In the genomic region with DNA sequence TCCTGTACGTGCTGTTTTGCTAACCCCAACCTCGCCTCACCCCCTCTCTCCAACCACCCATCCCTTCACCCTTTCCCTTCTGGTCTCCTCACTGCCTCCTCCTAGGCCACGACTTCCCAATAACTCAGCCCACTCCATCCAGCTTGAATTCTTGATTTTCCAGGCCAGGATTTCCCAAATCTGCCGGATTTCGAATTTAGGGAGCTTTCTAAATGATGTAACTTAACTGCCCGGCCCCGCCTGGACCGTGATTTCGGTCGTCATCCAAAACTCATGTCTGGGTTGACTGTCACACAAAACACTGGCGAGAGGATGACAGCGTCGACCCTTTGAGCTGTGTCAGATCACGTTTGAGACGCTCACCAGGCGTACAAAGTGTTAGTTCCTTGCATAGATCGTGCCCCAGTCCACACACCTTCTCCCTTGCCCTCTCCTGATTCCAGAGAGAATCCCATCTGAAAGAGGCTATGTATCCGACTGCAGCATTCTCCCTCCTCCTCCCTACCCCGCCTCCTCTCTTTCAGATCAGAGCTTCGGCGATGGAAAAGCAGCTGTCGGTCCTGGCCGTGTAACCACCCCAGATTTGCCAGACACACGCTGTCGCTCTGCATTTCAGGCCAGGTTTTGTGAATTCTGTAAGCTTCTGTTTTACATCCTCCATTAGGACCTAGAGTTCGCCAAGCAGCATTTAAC, we compare ENCODE assay signal across 18 cellular contexts.
DNase-seq lines count a peak whose midpoint lies in the region; ATAC-seq and TF ChIP-seq lines count a peak whose summit lies in the region.
"Had no signal": no experiment of that assay in that cellular context is flagged by ENCODE, and none has a peak within 500 bp of the region (broad histone marks: within the 10 kb centered on the region; RNA-seq: fewer than 3 reads in every experiment).

No MANE protein-coding gene starts in this region.

- no TSS peak for BruUV-seq in Panc1 (replicated peaks; lab: Mats Ljungman, UMichigan)

- H3K9me3 Mint-ChIP-seq in activated T-cell treated with anti-CD3 and anti-CD28 coated beads, Interleukin-2, amount 50 U/mL, for 72 hours, result no peaks in the 10 kb centered on the region
- no peaks in the 10 kb centered on the region for H3K9me3 Mint-ChIP-seq in activated T-cell treated with anti-CD3 and anti-CD28 coated beads, Interleukin-2, amount 50 U/mL, for 4 hours
- no peaks in the 10 kb centered on the region for H3K9me3 Mint-ChIP-seq in progenitor cell of endocrine pancreas (ENCODE audit: low read depth)
- H3K9me3 Mint-ChIP-seq: natural killer cell treated with Interleukin-12 subunit alpha and Interleukin-12 subunit beta and Interleukin-15 and Interleukin-18, amount 100 ng/mL, for 72 hours; T-cell had no signal

- H3K27me3 Mint-ChIP-seq in activated T-cell treated with anti-CD3 and anti-CD28 coated beads, Interleukin-2, amount 50 U/mL, for 72 hours (ENCODE audit: low read depth), result peaks cover 100% of the 10 kb centered on the region
- H3K27me3 Mint-ChIP-seq in activated T-cell treated with anti-CD3 and anti-CD28 coated beads, Interleukin-2, amount 50 U/mL, for 4 hours (ENCODE audit: low read depth), result peaks cover 88% of the 10 kb centered on the region
- peaks cover 27% of the 10 kb centered on the region for H3K27me3 Mint-ChIP-seq in progenitor cell of endocrine pancreas

- peak overlapping the region; percentile 67 to 92 for H3K4me3 ChIP-seq in Panc1 (ENCODE audit: low read depth in 2 of 2, low read length in 2 of 2)
- H3K4me3 ChIP-seq in iPS-15b (ENCODE audit: low read depth, low read length), result peak overlapping the region; percentile 59
- H3K4me3 ChIP-seq: PC-9 had no signal

- H3K36me3 ChIP-seq in Panc1 (ENCODE audit: control insufficient read depth, insufficient read depth, low read length) (no peaks in the 10 kb centered on the region), iPS-15b (ENCODE audit: control insufficient read depth, insufficient read depth, low read length) (no peaks in the 10 kb centered on the region)

- H3K4me1 Mint-ChIP-seq in activated T-cell treated with anti-CD3 and anti-CD28 coated beads, Interleukin-2, amount 50 U/mL, for 72 hours (ENCODE audit: low read depth), result peaks cover 32% of the 10 kb centered on the region
- peaks cover 6% of the 10 kb centered on the region for H3K4me1 Mint-ChIP-seq in activated T-cell treated with anti-CD3 and anti-CD28 coated beads, Interleukin-2, amount 50 U/mL, for 4 hours (ENCODE audit: low read depth)
- H3K4me1 Mint-ChIP-seq in progenitor cell of endocrine pancreas (ENCODE audit: low read depth), result peaks cover 31% of the 10 kb centered on the region

- no peak for ATAC-seq in activated T-cell treated with anti-CD3 and anti-CD28 coated beads, Interleukin-2, amount 50 U/mL, for 72 hours (replicated peaks in 1 of 2)
- ATAC-seq in activated T-cell treated with anti-CD3 and anti-CD28 coated beads, Interleukin-2, amount 50 U/mL, for 4 hours, result no peak
- peak; percentile 52 for ATAC-seq in Panc1
- ATAC-seq: natural killer cell treated with Interleukin-12 subunit alpha and Interleukin-12 subunit beta and Interleukin-15 and Interleukin-18, amount 100 ng/mL, for 72 hours; T-cell had no signal

- in situ Hi-C loops in Panc1 (cut with HindIII; ENCODE audit: low pct_unique_long_range_greater_than_20kb, low sequenced_read_pairs), result no loop called here

- no peak overlapping the region for H3K9ac ChIP-seq in iPS-15b (ENCODE audit: low read depth, low read length)

- H3K4me1 ChIP-seq in Panc1 (ENCODE audit: control insufficient read depth, insufficient read depth, low read length) (peaks cover 21% of the 10 kb centered on the region), iPS-15b (ENCODE audit: control insufficient read depth, insufficient read depth, low read length) (peaks cover 6% of the 10 kb centered on the region)

- H3K36me3 Mint-ChIP-seq in activated T-cell treated with anti-CD3 and anti-CD28 coated beads, Interleukin-2, amount 50 U/mL, for 72 hours (ENCODE audit: insufficient read depth in 2 of 2), result peaks cover 3 to 12% of the 10 kb centered on the region in 2 donors
- no peaks in the 10 kb centered on the region for H3K36me3 Mint-ChIP-seq in activated T-cell treated with anti-CD3 and anti-CD28 coated beads, Interleukin-2, amount 50 U/mL, for 4 hours (ENCODE audit: insufficient read depth)
- peaks cover 6% of the 10 kb centered on the region for H3K36me3 Mint-ChIP-seq in progenitor cell of endocrine pancreas (ENCODE audit: insufficient read depth)
- H3K36me3 Mint-ChIP-seq: T-cell had no signal

- H3K9me3 ChIP-seq in Panc1 (ENCODE audit: control insufficient read depth, insufficient read depth, low read depth, low read length) (no peaks in the 10 kb centered on the region), iPS-15b (ENCODE audit: control insufficient read depth, insufficient read depth, low read length) (no peaks in the 10 kb centered on the region)

- TF ChIP-seq CTCF in Panc1 (IDR thresholded peaks at IDR 0.05) (no peak), progenitor cell of endocrine pancreas (IDR thresholded peaks at IDR 0.05; ENCODE audit: unreplicated experiment) (no peak)

- POLR2A ChIA-PET in Panc1 (lab: Charles Lee), result no interaction called here

- H3K27me3 ChIP-seq in Panc1 (ENCODE audit: control insufficient read depth, insufficient read depth, low read length) (no peaks in the 10 kb centered on the region), iPS-15b (ENCODE audit: control insufficient read depth, insufficient read depth, low read length) (peaks cover 68% of the 10 kb centered on the region)

- peak overlapping the region; percentile 62 to 67 for H3K4me3 Mint-ChIP-seq in activated T-cell treated with anti-CD3 and anti-CD28 coated beads, Interleukin-2, amount 50 U/mL, for 72 hours
- H3K4me3 Mint-ChIP-seq in activated T-cell treated with anti-CD3 and anti-CD28 coated beads, Interleukin-2, amount 50 U/mL, for 4 hours, result no peak overlapping the region
- H3K4me3 Mint-ChIP-seq in progenitor cell of endocrine pancreas (ENCODE audit: low read depth), result peak overlapping the region; percentile 31
- H3K4me3 Mint-ChIP-seq: natural killer cell treated with Interleukin-12 subunit alpha and Interleukin-12 subunit beta and Interleukin-15 and Interleukin-18, amount 100 ng/mL, for 72 hours had no signal

- no peak for DNase-seq in activated T-cell treated with anti-CD3 and anti-CD28 coated beads, Interleukin-2, amount 50 U/mL, for 72 hours
- DNase-seq in activated T-cell treated with anti-CD3 and anti-CD28 coated beads, Interleukin-2, amount 50 U/mL, for 4 hours, result no peak
- DNase-seq in Panc1 (ENCODE audit: low read depth, low spot score) (peak; percentile 28), progenitor cell of endocrine pancreas (ENCODE audit: low spot score, unreplicated experiment) (no peak), GDM1 (lab: John Stamatoyannopoulos, UW) (no peak), RKO (ENCODE audit: low spot score) (no peak)
- DNase-seq in activated CD4-positive, CD25-positive, alpha-beta regulatory T cell treated with anti-CD3 and anti-CD28 coated beads, Interleukin-2, amount 50 U/mL, for 72 hours, result no peak
- DNase-seq: activated CD4-positive, alpha-beta T cell treated with anti-CD3 and anti-CD28 coated beads, Interleukin-2, amount 50 U/mL, for 48 hours; activated effector memory CD4-positive, alpha-beta T cell treated with anti-CD3 and anti-CD28 coated beads, Interleukin-2, amount 50 U/mL, for 16 hours; cerebellar nuclear complex; kidney; NCI-H2227 treated with DMSO at 0.1 percent for 48 hours; PC-9; stimulated activated CD4-positive, alpha-beta T cell treated with anti-CD3 and anti-CD28 coated beads, Interleukin-15, amount 100 ng/mL, for 24 hours; stimulated activated CD8-positive, alpha-beta memory T cell treated with anti-CD3 and anti-CD28 coated beads, Interleukin-4, amount 100 ng/mL, for 48 hours; T-cell had no signal

- CTCF ChIA-PET in Panc1 (lab: Charles Lee), result no interaction called here

- H3K27ac ChIP-seq in Panc1 (ENCODE audit: low read length), result peak overlapping the region; percentile 31; the same call in 1 of the 2 replicates
- H3K27ac ChIP-seq: PC-9 had no signal

- intact Hi-C loops in Panc1 (cut with micrococcal nuclease; ENCODE audit: unreplicated experiment), result loop anchor here (10.0 kb wide), 1 partner anchor 51 kb away; no protein-coding TSS in a partner anchor

- no peak overlapping the region for H3K27ac Mint-ChIP-seq in activated T-cell treated with anti-CD3 and anti-CD28 coated beads, Interleukin-2, amount 50 U/mL, for 72 hours
- no peak overlapping the region for H3K27ac Mint-ChIP-seq in progenitor cell of endocrine pancreas
- H3K27ac Mint-ChIP-seq: natural killer cell treated with Interleukin-12 subunit alpha and Interleukin-12 subunit beta and Interleukin-15 and Interleukin-18, amount 100 ng/mL, for 72 hours had no signal
